Comparison of ENCODE assay signal across 21 cellular contexts in the genomic region with DNA sequence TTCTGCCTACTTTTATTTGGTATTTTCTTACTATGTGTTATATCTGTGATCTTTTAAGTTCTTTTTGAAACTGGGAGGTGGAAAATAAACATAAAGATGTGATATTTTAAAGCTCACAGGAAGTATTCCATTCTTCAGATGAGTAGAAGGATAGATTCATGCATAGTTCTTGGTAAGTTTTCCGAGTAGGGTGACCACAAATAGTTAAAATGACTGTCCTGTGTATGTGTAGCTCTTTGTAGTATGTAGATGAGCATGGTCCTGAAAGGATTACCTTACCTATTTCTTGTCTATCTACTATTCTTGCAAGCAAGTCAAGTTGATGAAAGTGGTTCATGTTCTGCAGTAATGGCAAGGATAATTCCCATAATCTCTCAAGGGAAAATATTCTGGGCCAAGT.
"Had no signal": no experiment of that assay in that cellular context is flagged by ENCODE, and none has a peak within 500 bp of the region (broad histone marks: within the 10 kb centered on the region; RNA-seq: fewer than 3 reads in every experiment).

No MANE protein-coding gene starts in this region.

- H3K4me3 Mint-ChIP-seq: endodermal cell; mesothelial cell of epicardium; naive thymus-derived CD8-positive, alpha-beta T cell; WTC11 had no signal

- H3K9me3 Mint-ChIP-seq: endodermal cell, mesothelial cell of epicardium, WTC11 had no signal

- ATAC-seq: body of pancreas; gastroesophageal sphincter; left ventricle myocardium superior; naive thymus-derived CD8-positive, alpha-beta T cell; psoas muscle; WTC11 had no signal

- H3K4me1 Mint-ChIP-seq: endodermal cell had no signal

- H3K27ac Mint-ChIP-seq: endodermal cell, mesothelial cell of epicardium, WTC11 had no signal

- DNase-seq: activated CD4-positive, alpha-beta T cell treated with anti-CD3 and anti-CD28 coated beads for 4 hours; activated CD8-positive, alpha-beta memory T cell treated with anti-CD3 and anti-CD28 coated beads, Interleukin-2, amount 50 U/mL, for 48 hours; activated naive CD4-positive, alpha-beta T cell; body of pancreas; cortex of kidney; endodermal cell; head of caudate nucleus; hypothalamus; left ventricle myocardium superior; mammary epithelial cell; naive thymus-derived CD8-positive, alpha-beta T cell; ovary; psoas muscle; spleen; stimulated activated CD4-positive, alpha-beta T cell treated with anti-CD3 and anti-CD28 coated beads, Interleukin-4, amount 100 ng/mL, for 24 hours; stomach; T1000; transverse colon had no signal

- H3K27me3 Mint-ChIP-seq: naive thymus-derived CD8-positive, alpha-beta T cell had no signal

- H3K36me3 Mint-ChIP-seq: mesothelial cell of epicardium, WTC11 had no signal
